18 cellular contexts compared by ENCODE assay signal in genomic region chr22:25176175-25176574, GRCh38. TPM values are rescaled to one million over a fixed set of nuclear protein-coding genes. Genes with fewer than 3 reads are reported as not detected.
"Had no signal": no experiment of that assay in that cellular context is flagged by ENCODE, and none has a peak within 500 bp of the region (broad histone marks: within the 10 kb centered on the region; RNA-seq: fewer than 3 reads in every experiment).

No MANE protein-coding gene starts in this region.

- H3K9ac ChIP-seq: parathyroid adenoma had no signal

- FAIRE-seq: astrocyte, kidney had no signal

- DNase-seq: activated CD4-positive, alpha-beta T cell treated with anti-CD3 and anti-CD28 coated beads, Interleukin-2, amount 50 U/mL, for 1 hour; activated naive CD4-positive, alpha-beta T cell treated with anti-CD3 and anti-CD28 coated beads, Interleukin-2, amount 10 ng/mL, durations not matched to agents 7 days and 5 days; activated T-cell treated with anti-CD3 and anti-CD28 coated beads, Interleukin-2, amount 50 U/mL, for 1 hour; central memory CD4-positive, alpha-beta T cell; colonic mucosa; hippocampal formation; kidney; left ventricle myocardium inferior; mesenchymal stem cell; naive thymus-derived CD8-positive, alpha-beta T cell; stimulated activated CD4-positive, alpha-beta T cell treated with anti-CD3 and anti-CD28 coated beads, Interleukin-4, amount 100 ng/mL, for 1 hour; stimulated activated naive CD4-positive, alpha-beta T cell; substantia nigra; transverse colon had no signal

- H3K27ac ChIP-seq: colonic mucosa, left ventricle myocardium inferior, parathyroid adenoma, transverse colon had no signal

- H3K4me1 ChIP-seq: colonic mucosa, left ventricle myocardium inferior, parathyroid adenoma, transverse colon had no signal

- ATAC-seq: naive thymus-derived CD8-positive, alpha-beta T cell had no signal

- H3K4me3 ChIP-seq: colonic mucosa, left ventricle myocardium inferior, transverse colon had no signal

- H3K79me2 ChIP-seq: parathyroid adenoma had no signal

- H3K9me3 ChIP-seq: colonic mucosa, transverse colon had no signal

- H2AFZ ChIP-seq: parathyroid adenoma had no signal

- H3K27me3 ChIP-seq: colonic mucosa, transverse colon had no signal

RNA-seq across cellular contexts. Expression of gene CRYBB3, which starts 23.5 kb away (rescaled TPM):
- total RNA-seq: kidney; left ventricle myocardium inferior; naive thymus-derived CD8-positive, alpha-beta T cell; skeletal muscle tissue had no signal
- polyA plus RNA-seq: naive thymus-derived CD8-positive, alpha-beta T cell had no signal

RNA-seq across cellular contexts. Expression of gene CRYBB2, which starts 43.3 kb away (rescaled TPM):
- total RNA-seq: astrocyte; colonic mucosa; kidney; left ventricle myocardium inferior; mucosa of gallbladder; naive thymus-derived CD8-positive, alpha-beta T cell; skeletal muscle tissue had no signal
- polyA plus RNA-seq: naive thymus-derived CD8-positive, alpha-beta T cell had no signal
